24 cellular contexts compared by ENCODE assay signal in genomic region chr11:66032962-66033735, GRCh38. TPM values are rescaled to one million over a fixed set of nuclear protein-coding genes. Genes with fewer than 3 reads are reported as not detected.
"Had no signal": no experiment of that assay in that cellular context is flagged by ENCODE, and none has a peak within 500 bp of the region (broad histone marks: within the 10 kb centered on the region; RNA-seq: fewer than 3 reads in every experiment).

No MANE protein-coding gene starts in this region.

- H3K9me3 ChIP-seq: transverse colon had no signal

- H3K27me3 ChIP-seq: brain microvascular endothelial cell had no signal

- H3K4me1 ChIP-seq: transverse colon had no signal

- H3K36me3 ChIP-seq: brain microvascular endothelial cell, transverse colon had no signal

- H3K4me3 ChIP-seq: lung, transverse colon had no signal

- ATAC-seq: activated CD4-positive, CD25-positive, alpha-beta regulatory T cell treated with anti-CD3 and anti-CD28 coated beads, Interleukin-2, amount 50 U/mL, for 24 hours; activated CD8-positive, alpha-beta memory T cell treated with anti-CD3 and anti-CD28 coated beads, Interleukin-2, amount 10 ng/mL, durations not matched to agents 7 days and 5 days; left lobe of liver; naive thymus-derived CD4-positive, alpha-beta T cell; stimulated activated naive B cell treated with anti-CD40 and anti-IgM and Interleukin-4, amounts not matched to agents 10 μg/mL and 1 μg/mL and 100 μg/mL, for 72 hours had no signal

- DNase-seq: activated CD4-positive, alpha-beta memory T cell treated with anti-CD3 and anti-CD28 coated beads, Interleukin-2, amount 10 ng/mL, durations not matched to agents 7 days and 5 days; activated CD4-positive, alpha-beta T cell treated with anti-CD3 and anti-CD28 coated beads, Interleukin-2, amount 10 ng/mL, durations not matched to agents 24 days and 14 days; activated CD8-positive, alpha-beta memory T cell treated with anti-CD3 and anti-CD28 coated beads, Interleukin-2, amount 10 ng/mL, durations not matched to agents 7 days and 5 days; activated effector memory CD4-positive, alpha-beta T cell treated with anti-CD3 and anti-CD28 coated beads, Interleukin-2, amount 50 U/mL, for 16 hours; activated naive CD4-positive, alpha-beta T cell treated with anti-CD3 and anti-CD28 coated beads, Interleukin-2, amount 10 ng/mL, durations not matched to agents 7 days and 5 days; activated T-cell treated with anti-CD3 and anti-CD28 coated beads for 4 hours; aorta; brain microvascular endothelial cell; caudate nucleus; effector CD4-positive, alpha-beta T cell; erythroblast; foreskin melanocyte; naive thymus-derived CD4-positive, alpha-beta T cell; stimulated activated CD4-positive, alpha-beta T cell treated with anti-CD3 and anti-CD28 coated beads, Interleukin-2, amount 100 ng/mL, for 48 hours; stimulated activated CD8-positive, alpha-beta memory T cell treated with anti-CD3 and anti-CD28 coated beads, Interleukin-4, amount 100 ng/mL, for 48 hours; stimulated activated naive B cell treated with anti-CD40 and anti-IgM and Interleukin-4, amounts not matched to agents 10 μg/mL and 1 μg/mL and 100 μg/mL, for 72 hours; transverse colon had no signal

- H3K27ac ChIP-seq: brain microvascular endothelial cell, transverse colon, VCaP had no signal

RNA-seq across cellular contexts. Expression of gene CATSPER1, which starts 6.9 kb away (rescaled TPM):
- total RNA-seq: fibroblast of lung, left lobe of liver, neural crest cell, temporal lobe, transverse colon had no signal
- polyA plus RNA-seq: fibroblast of lung; naive thymus-derived CD4-positive, alpha-beta T cell had no signal

RNA-seq across cellular contexts. Expression of gene GAL3ST3, which starts 15.8 kb away (rescaled TPM):
- total RNA-seq: activated CD4-positive, alpha-beta memory T cell treated with anti-CD3 and anti-CD28 coated beads, Interleukin-2, amount 10 ng/mL, durations not matched to agents 7 days and 5 days; activated CD4-positive, alpha-beta T cell treated with anti-CD3 and anti-CD28 coated beads, Interleukin-2, amount 10 ng/mL, durations not matched to agents 24 days and 14 days; activated CD8-positive, alpha-beta memory T cell treated with anti-CD3 and anti-CD28 coated beads, Interleukin-2, amount 10 ng/mL, durations not matched to agents 7 days and 5 days; aorta; fibroblast of lung; left lobe of liver; lung; naive thymus-derived CD4-positive, alpha-beta T cell; transverse colon had no signal
- polyA plus RNA-seq: aorta; fibroblast of lung; lung; naive thymus-derived CD4-positive, alpha-beta T cell had no signal

RNA-seq across cellular contexts. Expression of gene CST6, which starts 21.3 kb away (rescaled TPM):
- total RNA-seq: activated CD8-positive, alpha-beta memory T cell treated with anti-CD3 and anti-CD28 coated beads, Interleukin-2, amount 10 ng/mL, durations not matched to agents 7 days and 5 days; left lobe of liver; neural crest cell; temporal lobe; transverse colon had no signal
- polyA plus RNA-seq: naive thymus-derived CD4-positive, alpha-beta T cell had no signal
